Comparison of ENCODE assay signal across 9 cellular contexts in the genomic region with DNA sequence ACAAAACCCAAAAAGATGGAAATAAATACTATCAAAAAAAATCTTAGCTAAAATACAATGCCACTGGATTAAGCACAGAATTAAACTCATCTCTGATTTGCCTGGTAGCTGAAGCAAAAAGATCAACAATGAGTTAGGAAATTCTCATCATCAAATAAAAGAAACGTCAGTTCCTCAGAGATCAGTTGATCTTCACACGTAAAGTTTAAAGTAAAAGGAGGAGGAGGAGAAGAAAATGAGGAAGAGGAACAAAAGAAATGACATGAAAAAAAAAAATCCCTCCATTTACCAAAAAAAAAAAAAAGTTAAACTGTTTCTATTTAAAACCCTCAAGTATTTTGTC. TPM values are rescaled to one million over a fixed set of nuclear protein-coding genes. Genes with fewer than 3 reads are reported as not detected.
DNase-seq lines count a peak whose midpoint lies in the region; ATAC-seq and TF ChIP-seq lines count a peak whose summit lies in the region.
"Had no signal": no experiment of that assay in that cellular context is flagged by ENCODE, and none has a peak within 500 bp of the region (broad histone marks: within the 10 kb centered on the region; RNA-seq: fewer than 3 reads in every experiment).

No MANE protein-coding gene starts in this region.

- no peaks in the 10 kb centered on the region for H3K9me3 Mint-ChIP-seq in activated naive CD4-positive, alpha-beta T cell treated with anti-CD3 and anti-CD28 coated beads, Interleukin-2, amount 10 ng/mL, durations not matched to agents 7 days and 5 days
- H3K9me3 Mint-ChIP-seq in activated naive CD8-positive, alpha-beta T cell treated with anti-CD3 and anti-CD28 coated beads, Interleukin-2, amount 50 U/mL, for 24 hours: no peaks in the 10 kb centered on the region

- peak overlapping the region; percentile 87 to 94 (median 90) for H3K27ac ChIP-seq in upper lobe of left lung

- peak overlapping the region; percentile 68 for H3K4me3 Mint-ChIP-seq in activated naive CD4-positive, alpha-beta T cell treated with anti-CD3 and anti-CD28 coated beads, Interleukin-2, amount 10 ng/mL, durations not matched to agents 7 days and 5 days
- peak overlapping the region; percentile 78 for H3K4me3 Mint-ChIP-seq in activated naive CD8-positive, alpha-beta T cell treated with anti-CD3 and anti-CD28 coated beads, Interleukin-2, amount 50 U/mL, for 24 hours

- CTCF ChIA-PET in activated naive CD4-positive, alpha-beta T cell treated with anti-CD3 and anti-CD28 coated beads, Interleukin-2, amount 10 ng/mL, durations not matched to agents 7 days and 5 days (lab: Charles Lee): interaction anchor here (1.3 to 2.3 kb wide), 7 partner anchors 20 to 343 kb away, joined by 3 to 12 read pairs (median 8); partner anchors contain the start of gene KLF7

- no peaks in the 10 kb centered on the region for H3K9me3 ChIP-seq in upper lobe of left lung

- H3K4me3 ChIP-seq in upper lobe of left lung: peak overlapping the region in 2 of 4 donors; percentile 18 to 24

- 5 to 15% methylated on average over 2 of the region's 2 CpGs for WGBS in upper lobe of left lung, 2 donors

- H3K27me3 Mint-ChIP-seq in activated naive CD4-positive, alpha-beta T cell treated with anti-CD3 and anti-CD28 coated beads, Interleukin-2, amount 10 ng/mL, durations not matched to agents 7 days and 5 days: no peaks in the 10 kb centered on the region
- no peaks in the 10 kb centered on the region for H3K27me3 Mint-ChIP-seq in activated naive CD8-positive, alpha-beta T cell treated with anti-CD3 and anti-CD28 coated beads, Interleukin-2, amount 50 U/mL, for 24 hours

- peak overlapping the region; percentile 98 for H3K27ac Mint-ChIP-seq in activated naive CD4-positive, alpha-beta T cell treated with anti-CD3 and anti-CD28 coated beads, Interleukin-2, amount 10 ng/mL, durations not matched to agents 7 days and 5 days
- H3K27ac Mint-ChIP-seq in activated naive CD8-positive, alpha-beta T cell treated with anti-CD3 and anti-CD28 coated beads, Interleukin-2, amount 50 U/mL, for 24 hours: peak overlapping the region; percentile 92

- TF ChIP-seq CTCF in upper lobe of left lung (IDR thresholded peaks at IDR 0.05): no peak

- no peaks in the 10 kb centered on the region for H3K27me3 ChIP-seq in upper lobe of left lung

- ATAC-seq in activated naive CD8-positive, alpha-beta T cell treated with anti-CD3 and anti-CD28 coated beads, Interleukin-2, amount 50 U/mL, for 24 hours: no peak
- peak in 1 of 2 donors; percentile 52 for ATAC-seq in upper lobe of left lung (ENCODE audit: low FRiP score in 2 of 2)

- peaks cover 63 to 73% (median 65%) of the 10 kb centered on the region in 4 donors for H3K4me1 ChIP-seq in upper lobe of left lung

- no peak for TF ChIP-seq EP300 in upper lobe of left lung (IDR thresholded peaks at IDR 0.05)

- peaks cover 71% of the 10 kb centered on the region for H3K36me3 Mint-ChIP-seq in activated naive CD4-positive, alpha-beta T cell treated with anti-CD3 and anti-CD28 coated beads, Interleukin-2, amount 10 ng/mL, durations not matched to agents 7 days and 5 days
- H3K36me3 Mint-ChIP-seq in activated naive CD8-positive, alpha-beta T cell treated with anti-CD3 and anti-CD28 coated beads, Interleukin-2, amount 50 U/mL, for 24 hours (ENCODE audit: low read depth): peaks cover 1% of the 10 kb centered on the region

- no peak for DNase-seq in activated naive CD4-positive, alpha-beta T cell treated with anti-CD3 and anti-CD28 coated beads, Interleukin-2, amount 10 ng/mL, durations not matched to agents 7 days and 5 days
- no peak for DNase-seq in activated naive CD4-positive, alpha-beta T cell (lab: John Stamatoyannopoulos, UW)
- DNase-seq in activated naive CD8-positive, alpha-beta T cell treated with anti-CD3 and anti-CD28 coated beads, Interleukin-2, amount 50 U/mL, for 24 hours: no peak
- DNase-seq in medulla oblongata (ENCODE audit: extremely low spot score): peak; percentile 71
- DNase-seq in upper lobe of left lung: no peak
- no peak for DNase-seq in AG20443 (ENCODE audit: low spot score)
- DNase-seq in NCI-H1105 (lab: John Stamatoyannopoulos, UW): no peak
- DNase-seq in DMS53 treated with DMSO at 0.1 percent for 48 hours (lab: John Stamatoyannopoulos, UW; ENCODE audit: unreplicated experiment): no peak
- DNase-seq: COR-L47 had no signal

- H3K36me3 ChIP-seq in upper lobe of left lung: peaks cover 0 to 11% (median 0%) of the 10 kb centered on the region in 4 donors

- TF ChIP-seq POLR2A in upper lobe of left lung (IDR thresholded peaks at IDR 0.05): no peak

- peaks cover 76% of the 10 kb centered on the region for H3K4me1 Mint-ChIP-seq in activated naive CD4-positive, alpha-beta T cell treated with anti-CD3 and anti-CD28 coated beads, Interleukin-2, amount 10 ng/mL, durations not matched to agents 7 days and 5 days
- H3K4me1 Mint-ChIP-seq in activated naive CD8-positive, alpha-beta T cell treated with anti-CD3 and anti-CD28 coated beads, Interleukin-2, amount 50 U/mL, for 24 hours: peaks cover 63% of the 10 kb centered on the region

RNA-seq across cellular contexts. Expression of gene KLF7, which starts 22.6 kb away (rescaled TPM):
- total RNA-seq in upper lobe of left lung: 10 to 100 TPM; 15.4 to 50.5 (median 22.4) TPM
